Comparison of ENCODE assay signal across 1 cellular context in the genomic region with DNA sequence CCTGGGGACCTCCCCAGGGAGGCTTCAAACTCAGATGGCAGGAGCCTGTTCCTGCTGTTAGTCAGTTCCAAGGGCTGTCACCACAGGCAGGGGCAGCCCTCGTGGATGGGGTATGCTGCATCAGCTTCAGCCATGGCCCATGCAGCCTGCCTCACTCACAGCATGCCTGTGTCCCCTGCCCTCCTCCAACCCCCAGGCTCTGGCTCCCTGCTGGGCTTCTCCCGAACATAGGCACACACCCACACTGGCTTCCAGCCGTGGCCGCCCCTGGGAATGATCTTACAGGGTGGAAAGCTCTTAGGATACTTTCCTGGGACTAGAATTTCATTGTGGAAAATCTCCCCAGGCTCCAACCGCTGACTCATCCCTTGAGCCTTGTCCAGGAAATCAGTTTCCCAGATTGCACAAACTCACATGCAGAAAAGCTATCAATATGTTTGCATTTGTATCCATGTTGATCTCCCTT.
TF ChIP-seq lines count a peak whose summit lies in the region.

No MANE protein-coding gene starts in this region.

TF ChIP-seq in HEK293, 187 proteins besides CTCF, POLR2A, EP300 and RAD21 (continued from another document):
- TF ChIP-seq, protein P1, sequence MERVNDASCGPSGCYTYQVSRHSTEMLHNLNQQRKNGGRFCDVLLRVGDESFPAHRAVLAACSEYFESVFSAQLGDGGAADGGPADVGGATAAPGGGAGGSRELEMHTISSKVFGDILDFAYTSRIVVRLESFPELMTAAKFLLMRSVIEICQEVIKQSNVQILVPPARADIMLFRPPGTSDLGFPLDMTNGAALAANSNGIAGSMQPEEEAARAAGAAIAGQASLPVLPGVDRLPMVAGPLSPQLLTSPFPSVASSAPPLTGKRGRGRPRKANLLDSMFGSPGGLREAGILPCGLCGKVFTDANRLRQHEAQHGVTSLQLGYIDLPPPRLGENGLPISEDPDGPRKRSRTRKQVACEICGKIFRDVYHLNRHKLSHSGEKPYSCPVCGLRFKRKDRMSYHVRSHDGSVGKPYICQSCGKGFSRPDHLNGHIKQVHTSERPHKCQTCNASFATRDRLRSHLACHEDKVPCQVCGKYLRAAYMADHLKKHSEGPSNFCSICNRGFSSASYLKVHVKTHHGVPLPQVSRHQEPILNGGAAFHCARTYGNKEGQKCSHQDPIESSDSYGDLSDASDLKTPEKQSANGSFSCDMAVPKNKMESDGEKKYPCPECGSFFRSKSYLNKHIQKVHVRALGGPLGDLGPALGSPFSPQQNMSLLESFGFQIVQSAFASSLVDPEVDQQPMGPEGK (tag by site-specific recombination; IDR thresholded peaks at IDR 0.05): no peak
- TF ChIP-seq ZFHX2 (tag by site-specific recombination; conservative IDR thresholded peaks at IDR 0.05): 0 out of 2 replicates have a peak, but pooled peaks have one; percentile 41
- TF ChIP-seq, protein P2, sequence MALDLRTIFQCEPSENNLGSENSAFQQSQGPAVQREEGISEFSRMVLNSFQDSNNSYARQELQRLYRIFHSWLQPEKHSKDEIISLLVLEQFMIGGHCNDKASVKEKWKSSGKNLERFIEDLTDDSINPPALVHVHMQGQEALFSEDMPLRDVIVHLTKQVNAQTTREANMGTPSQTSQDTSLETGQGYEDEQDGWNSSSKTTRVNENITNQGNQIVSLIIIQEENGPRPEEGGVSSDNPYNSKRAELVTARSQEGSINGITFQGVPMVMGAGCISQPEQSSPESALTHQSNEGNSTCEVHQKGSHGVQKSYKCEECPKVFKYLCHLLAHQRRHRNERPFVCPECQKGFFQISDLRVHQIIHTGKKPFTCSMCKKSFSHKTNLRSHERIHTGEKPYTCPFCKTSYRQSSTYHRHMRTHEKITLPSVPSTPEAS (tag by site-specific recombination; IDR thresholded peaks at IDR 0.05): no peak
